10 cellular contexts compared by ENCODE assay signal in the genomic region with DNA sequence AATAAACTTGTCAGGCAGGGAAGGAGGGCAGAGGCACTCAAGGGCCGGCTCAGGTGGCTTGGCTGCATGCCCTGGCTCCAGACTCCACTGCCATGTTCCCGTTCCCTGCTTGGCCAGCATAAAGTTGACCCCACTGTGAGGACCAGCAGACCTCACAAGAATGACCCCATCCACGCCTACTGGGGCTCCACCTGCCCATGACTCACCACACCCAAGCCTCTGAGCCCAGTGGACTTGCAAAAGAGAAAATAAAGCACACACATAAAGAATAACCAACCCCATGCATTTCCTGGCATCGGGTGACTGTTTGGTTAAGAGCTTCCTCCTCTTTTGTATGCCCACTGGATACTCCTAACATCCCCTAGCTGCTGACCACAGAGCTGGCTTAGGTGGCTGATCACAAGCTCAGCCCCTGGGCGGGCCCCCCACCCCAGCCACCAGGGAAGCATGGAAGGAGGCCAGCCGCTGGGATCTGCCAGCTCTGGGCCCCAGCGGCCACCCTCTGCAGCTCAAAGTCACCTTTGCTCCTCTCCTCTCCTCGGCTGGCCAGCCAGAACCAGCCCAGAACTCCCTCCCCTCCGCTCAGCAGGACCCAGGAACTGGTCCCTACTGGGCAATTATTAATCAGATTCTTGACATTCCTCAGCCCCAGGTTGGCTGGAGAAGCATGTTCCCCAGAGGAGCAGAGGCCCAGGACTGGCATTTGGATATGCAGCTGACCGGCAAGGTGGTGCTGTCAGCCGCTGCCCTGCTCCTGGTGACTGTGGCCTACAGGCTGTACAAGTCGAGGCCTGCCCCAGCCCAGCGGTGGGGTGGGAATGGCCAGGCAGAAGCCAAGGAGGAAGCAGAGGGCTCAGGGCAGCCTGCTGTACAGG. TPM values are rescaled to one million over a fixed set of nuclear protein-coding genes. Genes with fewer than 3 reads are reported as not detected.
DNase-seq lines count a peak whose midpoint lies in the region; ATAC-seq and TF ChIP-seq lines count a peak whose summit lies in the region.
"Had no signal": no experiment of that assay in that cellular context is flagged by ENCODE, and none has a peak within 500 bp of the region (broad histone marks: within the 10 kb centered on the region; RNA-seq: fewer than 3 reads in every experiment).

A gene (plus strand): TSS at position 616 of the 875 bp plus-strand sequence. CDS start 52 bp downstream, at position 668.

- DNase-seq in HuH-7.5 (ENCODE audit: low spot score) (peak; percentile 23), WERI-Rb-1 (peak; percentile 39), kidney tubule cell (ENCODE audit: low spot score) (peak; percentile 98), transverse colon (peak; percentile 33), CD14-positive monocyte (ENCODE audit: low spot score) (no peak)
- DNase-seq in activated CD4-positive, alpha-beta T cell treated with anti-CD3 and anti-CD28 coated beads for 1 hour: no peak
- no peak for DNase-seq in stimulated activated naive CD4-positive, alpha-beta T cell treated with Interleukin-2 at 50 U/mL for 16 hours (lab: John Stamatoyannopoulos, UW)
- DNase-seq: stimulated activated CD8-positive, alpha-beta memory T cell treated with anti-CD3 and anti-CD28 coated beads, Interleukin-4, amount 100 ng/mL, for 48 hours had no signal

- peaks cover 0 to 1% (median 1%) of the 10 kb centered on the region in 3 donors for H3K27me3 Mint-ChIP-seq in CD14-positive monocyte (ENCODE audit: low read depth in 3 of 3)

- peaks cover 0 to 2% (median 0%) of the 10 kb centered on the region in 7 donors for H3K9me3 Mint-ChIP-seq in CD14-positive monocyte

- H3K36me3 Mint-ChIP-seq in CD14-positive monocyte: no peaks in the 10 kb centered on the region
- H3K36me3 Mint-ChIP-seq: activated naive CD8-positive, alpha-beta T cell had no signal

- peak within 1 kb of the TSS; percentile 37; the same call in 1 of the 2 replicates for H3K27ac ChIP-seq in WERI-Rb-1
- no peak within 1 kb of the TSS for H3K27ac ChIP-seq in transverse colon

- H3K4me1 ChIP-seq in transverse colon: peaks cover 0 to 17% (median 11%) of the 10 kb centered on the region in 4 donors

- ATAC-seq in GM19463 (IDR thresholded peaks at IDR 0.05; ENCODE audit: unreplicated experiment): no peak

- TF ChIP-seq CTCF in WERI-Rb-1 (IDR thresholded peaks at IDR 0.05; ENCODE audit: low read depth, low read length) (no peak), transverse colon (IDR thresholded peaks at IDR 0.05) (no peak), CD14-positive monocyte (IDR thresholded peaks at IDR 0.05) (no peak)

- no peaks in the 10 kb centered on the region for H3K9me3 ChIP-seq in WERI-Rb-1 (ENCODE audit: severe bottlenecking)
- no peaks in the 10 kb centered on the region for H3K9me3 ChIP-seq in transverse colon

- in situ Hi-C loops in transverse colon (cut with MboI; ENCODE audit: low pct_ligation_motif_present in 1 of 4, low pct_unique_long_range_greater_than_20kb in 1 of 4, low sequenced_read_pairs in 3 of 4): no loop called here

- H3K4me1 Mint-ChIP-seq in CD14-positive monocyte: no peaks in the 10 kb centered on the region

- H3K4me3 ChIP-seq in WERI-Rb-1 (ENCODE audit: low read depth, low read length) (no peak within 1 kb of the TSS), transverse colon (no peak within 1 kb of the TSS)

- no peak for TF ChIP-seq EP300 in transverse colon (IDR thresholded peaks at IDR 0.05; ENCODE audit: low read depth)

- H3K27ac Mint-ChIP-seq in CD14-positive monocyte: no peak within 1 kb of the TSS
- H3K27ac Mint-ChIP-seq: activated naive CD8-positive, alpha-beta T cell had no signal

- TF ChIP-seq POLR2A in transverse colon (IDR thresholded peaks at IDR 0.05): no peak

- peak within 1 kb of the TSS in 1 of 2 donors; percentile 35 for H3K4me3 Mint-ChIP-seq in CD14-positive monocyte
- H3K4me3 Mint-ChIP-seq: activated naive CD8-positive, alpha-beta T cell had no signal

- H3K27me3 ChIP-seq in WERI-Rb-1 (ENCODE audit: insufficient read depth, low read depth, severe bottlenecking) (no peaks in the 10 kb centered on the region), transverse colon (no peaks in the 10 kb centered on the region)

- WGBS in transverse colon (ENCODE audit: low coverage in 1 of 2), 2 donors: 0 to 40% methylated on average over 1 to 13 of the region's 13 CpGs

- intact Hi-C loops in transverse colon (cut with DNase I; ENCODE audit: low total_unique reads): no loop called here
- intact Hi-C loops in CD14-positive monocyte (cut with micrococcal nuclease): no loop called here

- H3K36me3 ChIP-seq in WERI-Rb-1: no peaks in the 10 kb centered on the region
- no peaks in the 10 kb centered on the region for H3K36me3 ChIP-seq in transverse colon

RNA-seq across cellular contexts. Expression of the gene that starts here (rescaled TPM):
- total RNA-seq in transverse colon: under 1 TPM in 2 of 4 donors, not detected in 2; 0.32 to 0.68 TPM
- not detected for polyA plus RNA-seq in CD14-positive monocyte

Comparison
In these comparisons a context has a peak if more than half of its experiments do, and no peak if none do; other contexts are left out.
1. Peak in DNase-seq in transverse colon; RNA of the gene not detected or under 1 TPM.
2. DNase-seq: peak in HuH-7.5 (single experiment), WERI-Rb-1 (single experiment) and kidney tubule cell (single experiment); none in activated CD4-positive, alpha-beta T cell treated with anti-CD3 and anti-CD28 coated beads for 1 hour (single experiment), CD14-positive monocyte (single experiment) and stimulated activated naive CD4-positive, alpha-beta T cell treated with Interleukin-2 at 50 U/mL for 16 hours (single experiment).